In genomic region chr2:223166975-223167650, GRCh38 we compare ENCODE assay signal across 19 cellular contexts.
A peak's percentile ranks its signal among the peaks of the same experiment; 100 is the strongest.
DNase-seq lines count a peak whose midpoint lies in the region; ATAC-seq and TF ChIP-seq lines count a peak whose summit lies in the region.
"Had no signal": no experiment of that assay in that cellular context is flagged by ENCODE, and none has a peak within 500 bp of the region (broad histone marks: within the 10 kb centered on the region; RNA-seq: fewer than 3 reads in every experiment).

No MANE protein-coding gene starts in this region.

- H3K9me3 Mint-ChIP-seq in endothelial cell (ENCODE audit: unreplicated experiment), result no peaks in the 10 kb centered on the region
- peaks cover 17% of the 10 kb centered on the region for H3K9me3 Mint-ChIP-seq in activated naive CD8-positive, alpha-beta T cell treated with anti-CD3 and anti-CD28 coated beads, Interleukin-2, amount 50 U/mL, for 24 hours
- H3K9me3 Mint-ChIP-seq: CD8-positive, alpha-beta T cell had no signal

- ATAC-seq in GM19395 (IDR thresholded peaks at IDR 0.05; ENCODE audit: unreplicated experiment) (peak; percentile 46), HG02852 (IDR thresholded peaks at IDR 0.05; ENCODE audit: unreplicated experiment) (peak; percentile 78), HG03442 (IDR thresholded peaks at IDR 0.05; ENCODE audit: unreplicated experiment) (peak; percentile 54)
- no peak for ATAC-seq in activated naive CD8-positive, alpha-beta T cell treated with anti-CD3 and anti-CD28 coated beads, Interleukin-2, amount 50 U/mL, for 24 hours
- ATAC-seq: CD8-positive, alpha-beta T cell had no signal

- no peaks in the 10 kb centered on the region for H3K36me3 Mint-ChIP-seq in endothelial cell (ENCODE audit: low read depth, unreplicated experiment)
- no peaks in the 10 kb centered on the region for H3K36me3 Mint-ChIP-seq in activated naive CD8-positive, alpha-beta T cell treated with anti-CD3 and anti-CD28 coated beads, Interleukin-2, amount 50 U/mL, for 24 hours (ENCODE audit: low read depth)
- H3K36me3 Mint-ChIP-seq: CD8-positive, alpha-beta T cell had no signal

- H3K27ac Mint-ChIP-seq in endothelial cell (ENCODE audit: unreplicated experiment), result peak overlapping the region; percentile 54
- H3K27ac Mint-ChIP-seq in activated naive CD8-positive, alpha-beta T cell treated with anti-CD3 and anti-CD28 coated beads, Interleukin-2, amount 50 U/mL, for 24 hours, result no peak overlapping the region
- H3K27ac Mint-ChIP-seq: CD8-positive, alpha-beta T cell had no signal

- no peak overlapping the region for H3K4me3 Mint-ChIP-seq in endothelial cell (ENCODE audit: unreplicated experiment)
- H3K4me3 Mint-ChIP-seq in activated naive CD8-positive, alpha-beta T cell treated with anti-CD3 and anti-CD28 coated beads, Interleukin-2, amount 50 U/mL, for 24 hours, result no peak overlapping the region
- H3K4me3 Mint-ChIP-seq: CD8-positive, alpha-beta T cell had no signal

- peaks cover 6% of the 10 kb centered on the region for H3K4me1 Mint-ChIP-seq in endothelial cell (ENCODE audit: unreplicated experiment)
- H3K4me1 Mint-ChIP-seq in activated naive CD8-positive, alpha-beta T cell treated with anti-CD3 and anti-CD28 coated beads, Interleukin-2, amount 50 U/mL, for 24 hours, result no peaks in the 10 kb centered on the region

- DNase-seq in endothelial cell (ENCODE audit: low spot score), result no peak
- no peak for DNase-seq in inferior parietal cortex (ENCODE audit: extremely low spot score)
- DNase-seq in activated naive CD8-positive, alpha-beta T cell treated with anti-CD3 and anti-CD28 coated beads, Interleukin-2, amount 50 U/mL, for 24 hours, result no peak
- DNase-seq in NCI-H526 (lab: John Stamatoyannopoulos, UW), result no peak
- DNase-seq in NCI-H128 (lab: John Stamatoyannopoulos, UW; ENCODE audit: unreplicated experiment), result no peak
- DNase-seq: Calu3; CD8-positive, alpha-beta T cell; DMS53; IMR-90; MG63; NCI-H1092 treated with DMSO at 0.1 percent for 48 hours; NCI-H1694; NCI-H2081 treated with DMSO at 0.1 percent for 48 hours; NCI-H446 treated with DMSO at 0.1 percent for 48 hours; NK-92 treated with Interleukin-12 subunit alpha and Interleukin-12 subunit beta, amount 100 ng/mL, for 24 hours; SHP77 had no signal

- TF ChIP-seq CTCF in endothelial cell (IDR thresholded peaks at IDR 0.05; ENCODE audit: unreplicated experiment), result no peak

- H3K27me3 Mint-ChIP-seq in endothelial cell (ENCODE audit: unreplicated experiment), result no peaks in the 10 kb centered on the region
- H3K27me3 Mint-ChIP-seq in activated naive CD8-positive, alpha-beta T cell treated with anti-CD3 and anti-CD28 coated beads, Interleukin-2, amount 50 U/mL, for 24 hours, result peaks cover 2% of the 10 kb centered on the region
